11 cellular contexts compared by ENCODE assay signal in genomic region chr10:62059424-62059913, GRCh38.
A peak's percentile ranks its signal among the peaks of the same experiment; 100 is the strongest.
DNase-seq lines count a peak whose midpoint lies in the region; ATAC-seq and TF ChIP-seq lines count a peak whose summit lies in the region.
"Had no signal": no experiment of that assay in that cellular context is flagged by ENCODE, and none has a peak within 500 bp of the region (broad histone marks: within the 10 kb centered on the region; RNA-seq: fewer than 3 reads in every experiment).

No MANE protein-coding gene starts in this region.

- intact Hi-C loops in activated naive CD4-positive, alpha-beta T cell treated with anti-CD3 and anti-CD28 coated beads for 36 hours (cut with micrococcal nuclease) = no loop called here
- intact Hi-C loops in left lung (cut with DNase I) = no loop called here
- intact Hi-C loops in tibial artery (cut with DNase I; ENCODE audit: low total_unique reads) = no loop called here

- TF ChIP-seq CTCF in left lung (IDR thresholded peaks at IDR 0.05) = no peak
- TF ChIP-seq CTCF in tibial artery (IDR thresholded peaks at IDR 0.05) = no peak

- peaks cover 95% of the 10 kb centered on the region for H3K36me3 Mint-ChIP-seq in activated naive CD4-positive, alpha-beta T cell treated with anti-CD3 and anti-CD28 coated beads for 36 hours (ENCODE audit: low read depth)
- peaks cover 100% of the 10 kb centered on the region for H3K36me3 Mint-ChIP-seq in activated T-helper 17 cell treated with anti-CD3 and anti-CD28 coated beads, Interleukin-2, amount 50 U/mL, for 72 hours (ENCODE audit: low read depth)

- peak overlapping the region; percentile 1 for H3K4me3 Mint-ChIP-seq in activated naive CD4-positive, alpha-beta T cell treated with anti-CD3 and anti-CD28 coated beads for 36 hours
- peak overlapping the region; percentile 98 for H3K4me3 Mint-ChIP-seq in activated T-helper 17 cell treated with anti-CD3 and anti-CD28 coated beads, Interleukin-2, amount 50 U/mL, for 72 hours

- H3K9me3 Mint-ChIP-seq in activated naive CD4-positive, alpha-beta T cell treated with anti-CD3 and anti-CD28 coated beads for 36 hours = no peaks in the 10 kb centered on the region
- H3K9me3 Mint-ChIP-seq in activated T-helper 17 cell treated with anti-CD3 and anti-CD28 coated beads, Interleukin-2, amount 50 U/mL, for 72 hours = no peaks in the 10 kb centered on the region

- no peaks in the 10 kb centered on the region for H3K27me3 Mint-ChIP-seq in activated naive CD4-positive, alpha-beta T cell treated with anti-CD3 and anti-CD28 coated beads for 36 hours (ENCODE audit: low read depth)
- no peaks in the 10 kb centered on the region for H3K27me3 Mint-ChIP-seq in activated T-helper 17 cell treated with anti-CD3 and anti-CD28 coated beads, Interleukin-2, amount 50 U/mL, for 72 hours

- H3K27ac ChIP-seq in left lung (peak overlapping the region; percentile 74 to 79), tibial artery (peak overlapping the region; percentile 88 to 96)
- H3K27ac ChIP-seq: C4-2B had no signal

- CTCF ChIA-PET in activated naive CD4-positive, alpha-beta T cell treated with anti-CD3 and anti-CD28 coated beads for 36 hours (lab: Charles Lee) = interaction anchor here (0.7 to 1.2 kb wide), 3 partner anchors 12 to 163 kb away, joined by 3 to 5 read pairs (median 3); no protein-coding TSS in a partner anchor

- H3K36me3 ChIP-seq in left lung (peaks cover 0 to 39% of the 10 kb centered on the region in 2 donors), tibial artery (peaks cover 29 to 62% (median 46%) of the 10 kb centered on the region in 3 donors)

- peaks cover 96% of the 10 kb centered on the region for H3K4me1 Mint-ChIP-seq in activated naive CD4-positive, alpha-beta T cell treated with anti-CD3 and anti-CD28 coated beads for 36 hours (ENCODE audit: low read depth)
- H3K4me1 Mint-ChIP-seq in activated T-helper 17 cell treated with anti-CD3 and anti-CD28 coated beads, Interleukin-2, amount 50 U/mL, for 72 hours = peaks cover 72% of the 10 kb centered on the region

- no peaks in the 10 kb centered on the region for H3K9me3 ChIP-seq in left lung
- H3K9me3 ChIP-seq in tibial artery = no peaks in the 10 kb centered on the region

- H3K4me3 ChIP-seq in left lung (no peak overlapping the region), tibial artery (no peak overlapping the region)

- H3K27me3 ChIP-seq in left lung = no peaks in the 10 kb centered on the region
- H3K27me3 ChIP-seq in tibial artery = no peaks in the 10 kb centered on the region

- peaks cover 13 to 68% of the 10 kb centered on the region in 2 donors for H3K4me1 ChIP-seq in left lung
- H3K4me1 ChIP-seq in tibial artery = peaks cover 0 to 100% (median 66%) of the 10 kb centered on the region in 4 donors

- no peak for DNase-seq in activated naive CD4-positive, alpha-beta T cell treated with anti-CD3 and anti-CD28 coated beads for 36 hours
- DNase-seq in activated naive CD4-positive, alpha-beta T cell treated with anti-CD3 and anti-CD28 coated beads, Interleukin-2, amount 50 U/mL, for 16 hours = no peak
- DNase-seq in left lung (no peak), tibial artery (no peak), cortex of kidney (lab: John Stamatoyannopoulos, UW) (no peak), NCI-H1694 treated with DMSO at 0.1 percent for 48 hours (lab: John Stamatoyannopoulos, UW) (no peak)
- DNase-seq in activated effector memory CD4-positive, alpha-beta T cell treated with anti-CD3 and anti-CD28 coated beads, Interleukin-2, amount 50 U/mL, for 16 hours = no peak
- DNase-seq: NCI-H1417 had no signal

- no peak for ATAC-seq in activated T-helper 17 cell treated with anti-CD3 and anti-CD28 coated beads, Interleukin-2, amount 50 U/mL, for 72 hours (replicated peaks)
- ATAC-seq in left lung = no peak
- ATAC-seq: Panc1 had no signal

- H3K27ac Mint-ChIP-seq in activated naive CD4-positive, alpha-beta T cell treated with anti-CD3 and anti-CD28 coated beads for 36 hours = peak overlapping the region; percentile 56
- H3K27ac Mint-ChIP-seq in activated T-helper 17 cell treated with anti-CD3 and anti-CD28 coated beads, Interleukin-2, amount 50 U/mL, for 72 hours = peak overlapping the region; percentile 72
